ENCODE assay signal across 18 cellular contexts in genomic region chr6:120935908-120936307, GRCh38.
A peak's percentile ranks its signal among the peaks of the same experiment; 100 is the strongest.
DNase-seq lines count a peak whose midpoint lies in the region; ATAC-seq and TF ChIP-seq lines count a peak whose summit lies in the region.
"Had no signal": no experiment of that assay in that cellular context is flagged by ENCODE, and none has a peak within 500 bp of the region (broad histone marks: within the 10 kb centered on the region; RNA-seq: fewer than 3 reads in every experiment).

No MANE protein-coding gene starts in this region.

- ATAC-seq in GM18508 (IDR thresholded peaks at IDR 0.05; ENCODE audit: insufficient read depth, unreplicated experiment) (peak; percentile 58), HG02885 (IDR thresholded peaks at IDR 0.05; ENCODE audit: poor library complexity, unreplicated experiment) (peak; percentile 28), HG03442 (IDR thresholded peaks at IDR 0.05; ENCODE audit: unreplicated experiment) (peak; percentile 29), natural killer cell (no peak)
- no peak for ATAC-seq in stimulated activated naive CD8-positive, alpha-beta T cell treated with anti-CD3 and anti-CD28 coated beads, Interleukin-15, Interleukin-2, amounts not matched to agents 100 U/mL and 50 U/mL, for 24 hours
- no peak for ATAC-seq in naive thymus-derived CD4-positive, alpha-beta T cell
- ATAC-seq: activated CD8-positive, alpha-beta T cell treated with anti-CD3 and anti-CD28 coated beads for 36 hours; CD8-positive, alpha-beta T cell had no signal

- no peaks in the 10 kb centered on the region for H3K36me3 Mint-ChIP-seq in natural killer cell
- H3K36me3 Mint-ChIP-seq in naive thymus-derived CD4-positive, alpha-beta T cell: no peaks in the 10 kb centered on the region
- H3K36me3 Mint-ChIP-seq: CD8-positive, alpha-beta T cell had no signal

- no peaks in the 10 kb centered on the region for H3K27me3 ChIP-seq in naive thymus-derived CD4-positive, alpha-beta T cell (ENCODE audit: control insufficient read depth in 2 of 2, insufficient read depth in 2 of 2, low read length in 2 of 2)
- H3K27me3 ChIP-seq: Peyer's patch, right atrium auricular region had no signal

- no peak overlapping the region for H3K4me3 ChIP-seq in naive thymus-derived CD4-positive, alpha-beta T cell (ENCODE audit: low read length)
- H3K4me3 ChIP-seq: Peyer's patch, right atrium auricular region had no signal

- H3K4me1 ChIP-seq in naive thymus-derived CD4-positive, alpha-beta T cell (ENCODE audit: control insufficient read depth in 2 of 2, insufficient read depth in 2 of 2, low read length in 2 of 2): no peaks in the 10 kb centered on the region
- H3K4me1 ChIP-seq: Peyer's patch, right atrium auricular region had no signal

- H3K27ac ChIP-seq in naive thymus-derived CD4-positive, alpha-beta T cell (ENCODE audit: low read depth, low read length): no peak overlapping the region
- H3K27ac ChIP-seq: Peyer's patch, right atrium auricular region had no signal

- H3K9me3 ChIP-seq in naive thymus-derived CD4-positive, alpha-beta T cell (ENCODE audit: control insufficient read depth in 2 of 3, low read length in 3 of 3): no peaks in the 10 kb centered on the region
- H3K9me3 ChIP-seq: Peyer's patch, right atrium auricular region had no signal

- intact Hi-C loops in natural killer cell (cut with micrococcal nuclease): no loop called here
- intact Hi-C loops in naive thymus-derived CD4-positive, alpha-beta T cell (cut with micrococcal nuclease): no loop called here

- H3K9me3 Mint-ChIP-seq in natural killer cell: peaks cover 4 to 9% of the 10 kb centered on the region in 2 donors
- no peaks in the 10 kb centered on the region for H3K9me3 Mint-ChIP-seq in naive thymus-derived CD4-positive, alpha-beta T cell
- H3K9me3 Mint-ChIP-seq: activated CD8-positive, alpha-beta T cell treated with anti-CD3 and anti-CD28 coated beads for 36 hours; activated T-helper 2 cell treated with anti-CD3 and anti-CD28 coated beads, Interferon-gamma antibody, Interleukin-2, Interleukin-4, amounts not matched to agents 10 μg/mL and 5 μg/mL and 100 μg/mL, durations not matched to agents 14 hours and 24 hours and 36 hours; CD8-positive, alpha-beta T cell had no signal

- no peak overlapping the region for H3K27ac Mint-ChIP-seq in natural killer cell
- H3K27ac Mint-ChIP-seq in naive thymus-derived CD4-positive, alpha-beta T cell: no peak overlapping the region
- H3K27ac Mint-ChIP-seq: activated CD8-positive, alpha-beta T cell treated with anti-CD3 and anti-CD28 coated beads for 36 hours; activated T-helper 2 cell treated with anti-CD3 and anti-CD28 coated beads, Interferon-gamma antibody, Interleukin-2, Interleukin-4, amounts not matched to agents 10 μg/mL and 5 μg/mL and 100 μg/mL, durations not matched to agents 14 hours and 24 hours and 36 hours; CD8-positive, alpha-beta T cell had no signal

- CTCF ChIA-PET in naive thymus-derived CD4-positive, alpha-beta T cell (lab: Charles Lee): interaction anchor here (0.6 kb wide), 1 partner anchor 656 kb away, joined by 3 read pairs; no protein-coding TSS in a partner anchor

- H3K4me1 Mint-ChIP-seq in natural killer cell: no peaks in the 10 kb centered on the region
- H3K4me1 Mint-ChIP-seq in naive thymus-derived CD4-positive, alpha-beta T cell: no peaks in the 10 kb centered on the region

- H3K36me3 ChIP-seq in naive thymus-derived CD4-positive, alpha-beta T cell (ENCODE audit: control insufficient read depth in 2 of 3, insufficient read depth in 3 of 3, low read length in 3 of 3): no peaks in the 10 kb centered on the region
- H3K36me3 ChIP-seq: Peyer's patch, right atrium auricular region had no signal

- POLR2A ChIA-PET in naive thymus-derived CD4-positive, alpha-beta T cell (lab: Charles Lee): no interaction called here

- no peaks in the 10 kb centered on the region for H3K27me3 Mint-ChIP-seq in natural killer cell (ENCODE audit: low read depth in 2 of 2)
- H3K27me3 Mint-ChIP-seq in naive thymus-derived CD4-positive, alpha-beta T cell: no peaks in the 10 kb centered on the region
- H3K27me3 Mint-ChIP-seq: activated CD8-positive, alpha-beta T cell treated with anti-CD3 and anti-CD28 coated beads for 36 hours had no signal

- TF ChIP-seq CTCF in GM20000 (IDR thresholded peaks at IDR 0.05; ENCODE audit: extremely low read depth, missing control alignments): no peak
- no peak for TF ChIP-seq CTCF in natural killer cell (IDR thresholded peaks at IDR 0.05)

- H3K4me3 Mint-ChIP-seq in natural killer cell: no peak overlapping the region
- no peak overlapping the region for H3K4me3 Mint-ChIP-seq in naive thymus-derived CD4-positive, alpha-beta T cell
- H3K4me3 Mint-ChIP-seq: activated CD8-positive, alpha-beta T cell treated with anti-CD3 and anti-CD28 coated beads for 36 hours; CD8-positive, alpha-beta T cell had no signal

- peak; percentile 4 for DNase-seq in GM20000 (ENCODE audit: low spot score)
- no peak for DNase-seq in natural killer cell
- DNase-seq in stimulated activated naive CD8-positive, alpha-beta T cell treated with anti-CD3 and anti-CD28 coated beads, Interleukin-15, Interleukin-2, amounts not matched to agents 100 U/mL and 50 U/mL, for 24 hours: no peak
- DNase-seq in naive thymus-derived CD4-positive, alpha-beta T cell: no peak
- DNase-seq in effector CD8-positive, alpha-beta T cell (lab: John Stamatoyannopoulos, UW): no peak
- DNase-seq: activated CD8-positive, alpha-beta T cell treated with anti-CD3 and anti-CD28 coated beads for 36 hours; CD8-positive, alpha-beta T cell; erythroblast; glutamatergic neuron; IMR-90; NCI-H2107; NCI-H774; Peyer's patch had no signal

Comparison
In these comparisons a context has a peak if more than half of its experiments do, and no peak if none do; other contexts are left out.
1. ATAC-seq: peak in GM18508 (single experiment), HG02885 (single experiment) and HG03442 (single experiment); none in natural killer cell (0 of 3), stimulated activated naive CD8-positive, alpha-beta T cell treated with anti-CD3 and anti-CD28 coated beads, Interleukin-15, Interleukin-2, amounts not matched to agents 100 U/mL and 50 U/mL, for 24 hours (single experiment) and naive thymus-derived CD4-positive, alpha-beta T cell (single experiment).